1 cellular context compared by ENCODE assay signal in genomic region chr11:68010058-68011041, GRCh38.
TF ChIP-seq lines count a peak whose summit lies in the region.

A gene with protein sequence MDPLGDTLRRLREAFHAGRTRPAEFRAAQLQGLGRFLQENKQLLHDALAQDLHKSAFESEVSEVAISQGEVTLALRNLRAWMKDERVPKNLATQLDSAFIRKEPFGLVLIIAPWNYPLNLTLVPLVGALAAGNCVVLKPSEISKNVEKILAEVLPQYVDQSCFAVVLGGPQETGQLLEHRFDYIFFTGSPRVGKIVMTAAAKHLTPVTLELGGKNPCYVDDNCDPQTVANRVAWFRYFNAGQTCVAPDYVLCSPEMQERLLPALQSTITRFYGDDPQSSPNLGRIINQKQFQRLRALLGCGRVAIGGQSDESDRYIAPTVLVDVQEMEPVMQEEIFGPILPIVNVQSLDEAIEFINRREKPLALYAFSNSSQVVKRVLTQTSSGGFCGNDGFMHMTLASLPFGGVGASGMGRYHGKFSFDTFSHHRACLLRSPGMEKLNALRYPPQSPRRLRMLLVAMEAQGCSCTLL (plus strand): TSS chr11:68010327. CDS start chr11:68015298, 4,971 bp downstream.

TF ChIP-seq in HepG2, 621 proteins besides CTCF, POLR2A, EP300 and RAD21 (continued from another document and continues in another):
- TF ChIP-seq, protein P1, sequence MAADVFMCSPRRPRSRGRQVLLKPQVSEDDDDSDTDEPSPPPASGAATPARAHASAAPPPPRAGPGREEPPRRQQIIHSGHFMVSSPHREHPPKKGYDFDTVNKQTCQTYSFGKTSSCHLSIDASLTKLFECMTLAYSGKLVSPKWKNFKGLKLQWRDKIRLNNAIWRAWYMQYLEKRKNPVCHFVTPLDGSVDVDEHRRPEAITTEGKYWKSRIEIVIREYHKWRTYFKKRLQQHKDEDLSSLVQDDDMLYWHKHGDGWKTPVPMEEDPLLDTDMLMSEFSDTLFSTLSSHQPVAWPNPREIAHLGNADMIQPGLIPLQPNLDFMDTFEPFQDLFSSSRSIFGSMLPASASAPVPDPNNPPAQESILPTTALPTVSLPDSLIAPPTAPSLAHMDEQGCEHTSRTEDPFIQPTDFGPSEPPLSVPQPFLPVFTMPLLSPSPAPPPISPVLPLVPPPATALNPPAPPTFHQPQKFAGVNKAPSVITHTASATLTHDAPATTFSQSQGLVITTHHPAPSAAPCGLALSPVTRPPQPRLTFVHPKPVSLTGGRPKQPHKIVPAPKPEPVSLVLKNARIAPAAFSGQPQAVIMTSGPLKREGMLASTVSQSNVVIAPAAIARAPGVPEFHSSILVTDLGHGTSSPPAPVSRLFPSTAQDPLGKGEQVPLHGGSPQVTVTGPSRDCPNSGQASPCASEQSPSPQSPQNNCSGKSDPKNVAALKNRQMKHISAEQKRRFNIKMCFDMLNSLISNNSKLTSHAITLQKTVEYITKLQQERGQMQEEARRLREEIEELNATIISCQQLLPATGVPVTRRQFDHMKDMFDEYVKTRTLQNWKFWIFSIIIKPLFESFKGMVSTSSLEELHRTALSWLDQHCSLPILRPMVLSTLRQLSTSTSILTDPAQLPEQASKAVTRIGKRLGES (CRISPR knock-in tag; IDR thresholded peaks at IDR 0.05; ENCODE audit: borderline replicate concordance), result no peak
- TF ChIP-seq ZNF329 (CRISPR knock-in tag; IDR thresholded peaks at IDR 0.05; ENCODE audit: low read depth), result no peak
- peak; percentile 84; the same call in 1 of the 2 replicates for TF ChIP-seq FOXC1 (CRISPR knock-in tag; IDR thresholded peaks at IDR 0.05; ENCODE audit: borderline replicate concordance)
- TF ChIP-seq ZNF563 (CRISPR knock-in tag; IDR thresholded peaks at IDR 0.05), result peak; percentile 85
- no peak for TF ChIP-seq NBN (conservative IDR thresholded peaks at IDR 0.05)
- TF ChIP-seq POGK (CRISPR knock-in tag; conservative IDR thresholded peaks at IDR 0.05), result peak; percentile 68; the same call in 1 of the 2 replicates
- no peak for TF ChIP-seq ZNF124 (CRISPR knock-in tag; IDR thresholded peaks at IDR 0.05)
- no peak for TF ChIP-seq ZFP1 (CRISPR knock-in tag; IDR thresholded peaks at IDR 0.05)
- TF ChIP-seq, protein P2, sequence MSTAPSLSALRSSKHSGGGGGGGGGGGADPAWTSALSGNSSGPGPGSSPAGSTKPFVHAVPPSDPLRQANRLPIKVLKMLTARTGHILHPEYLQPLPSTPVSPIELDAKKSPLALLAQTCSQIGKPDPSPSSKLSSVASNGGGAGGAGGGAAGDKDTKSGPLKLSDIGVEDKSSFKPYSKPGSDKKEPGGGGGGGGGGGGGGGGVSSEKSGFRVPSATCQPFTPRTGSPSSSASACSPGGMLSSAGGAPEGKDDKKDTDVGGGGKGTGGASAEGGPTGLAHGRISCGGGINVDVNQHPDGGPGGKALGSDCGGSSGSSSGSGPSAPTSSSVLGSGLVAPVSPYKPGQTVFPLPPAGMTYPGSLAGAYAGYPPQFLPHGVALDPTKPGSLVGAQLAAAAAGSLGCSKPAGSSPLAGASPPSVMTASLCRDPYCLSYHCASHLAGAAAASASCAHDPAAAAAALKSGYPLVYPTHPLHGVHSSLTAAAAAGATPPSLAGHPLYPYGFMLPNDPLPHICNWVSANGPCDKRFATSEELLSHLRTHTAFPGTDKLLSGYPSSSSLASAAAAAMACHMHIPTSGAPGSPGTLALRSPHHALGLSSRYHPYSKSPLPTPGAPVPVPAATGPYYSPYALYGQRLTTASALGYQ (CRISPR knock-in tag; IDR thresholded peaks at IDR 0.05), result no peak
- TF ChIP-seq SP4 (CRISPR knock-in tag; IDR thresholded peaks at IDR 0.05), result peak; percentile 65
- TF ChIP-seq SP2 (CRISPR knock-in tag; IDR thresholded peaks at IDR 0.05), result no peak
- no peak for TF ChIP-seq ZFP36 (IDR thresholded peaks at IDR 0.05; ENCODE audit: borderline replicate concordance, low read depth, low read length, partially characterized antibody)
- TF ChIP-seq ZNF670 (CRISPR knock-in tag; IDR thresholded peaks at IDR 0.05; ENCODE audit: borderline replicate concordance), result no peak
- no peak for TF ChIP-seq FOXK1 (CRISPR knock-in tag; IDR thresholded peaks at IDR 0.05; ENCODE audit: borderline replicate concordance, low read depth)
- TF ChIP-seq ZNF878 (CRISPR knock-in tag; IDR thresholded peaks at IDR 0.05), result peak; percentile 51; the same call in 1 of the 2 replicates
- TF ChIP-seq ZMYM3 (CRISPR knock-in tag; IDR thresholded peaks at IDR 0.05), result peak; percentile 15; the same call in 1 of the 2 replicates
- TF ChIP-seq CCDC6 (CRISPR knock-in tag; IDR thresholded peaks at IDR 0.05), result peak; percentile 73; the same call in 1 of the 2 replicates
- TF ChIP-seq, protein P3, sequence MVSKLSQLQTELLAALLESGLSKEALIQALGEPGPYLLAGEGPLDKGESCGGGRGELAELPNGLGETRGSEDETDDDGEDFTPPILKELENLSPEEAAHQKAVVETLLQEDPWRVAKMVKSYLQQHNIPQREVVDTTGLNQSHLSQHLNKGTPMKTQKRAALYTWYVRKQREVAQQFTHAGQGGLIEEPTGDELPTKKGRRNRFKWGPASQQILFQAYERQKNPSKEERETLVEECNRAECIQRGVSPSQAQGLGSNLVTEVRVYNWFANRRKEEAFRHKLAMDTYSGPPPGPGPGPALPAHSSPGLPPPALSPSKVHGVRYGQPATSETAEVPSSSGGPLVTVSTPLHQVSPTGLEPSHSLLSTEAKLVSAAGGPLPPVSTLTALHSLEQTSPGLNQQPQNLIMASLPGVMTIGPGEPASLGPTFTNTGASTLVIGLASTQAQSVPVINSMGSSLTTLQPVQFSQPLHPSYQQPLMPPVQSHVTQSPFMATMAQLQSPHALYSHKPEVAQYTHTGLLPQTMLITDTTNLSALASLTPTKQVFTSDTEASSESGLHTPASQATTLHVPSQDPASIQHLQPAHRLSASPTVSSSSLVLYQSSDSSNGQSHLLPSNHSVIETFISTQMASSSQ (IDR thresholded peaks at IDR 0.05; ENCODE audit: low read depth), result no peak
- TF ChIP-seq, protein P3 (CRISPR knock-in tag; IDR thresholded peaks at IDR 0.05; ENCODE audit: borderline replicate concordance), result no peak; the same call in 1 of the 2 replicates
- TF ChIP-seq ZNF432 (CRISPR knock-in tag; IDR thresholded peaks at IDR 0.05; ENCODE audit: borderline replicate concordance), result no peak
- no peak for TF ChIP-seq ZKSCAN8 (CRISPR knock-in tag; IDR thresholded peaks at IDR 0.05; ENCODE audit: borderline replicate concordance)
- TF ChIP-seq MYC (CRISPR knock-in tag; IDR thresholded peaks at IDR 0.05; ENCODE audit: borderline replicate concordance), result peak; percentile 52; the same call in 1 of the 2 replicates
- TF ChIP-seq, protein P4, sequence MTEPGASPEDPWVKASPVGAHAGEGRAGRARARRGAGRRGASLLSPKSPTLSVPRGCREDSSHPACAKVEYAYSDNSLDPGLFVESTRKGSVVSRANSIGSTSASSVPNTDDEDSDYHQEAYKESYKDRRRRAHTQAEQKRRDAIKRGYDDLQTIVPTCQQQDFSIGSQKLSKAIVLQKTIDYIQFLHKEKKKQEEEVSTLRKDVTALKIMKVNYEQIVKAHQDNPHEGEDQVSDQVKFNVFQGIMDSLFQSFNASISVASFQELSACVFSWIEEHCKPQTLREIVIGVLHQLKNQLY (CRISPR knock-in tag; IDR thresholded peaks at IDR 0.05), result no peak; the same call in 1 of the 2 replicates
- peak; percentile 78; the same call in 1 of the 2 replicates for TF ChIP-seq ZNF331 (CRISPR knock-in tag; IDR thresholded peaks at IDR 0.05)
- TF ChIP-seq, protein P5, sequence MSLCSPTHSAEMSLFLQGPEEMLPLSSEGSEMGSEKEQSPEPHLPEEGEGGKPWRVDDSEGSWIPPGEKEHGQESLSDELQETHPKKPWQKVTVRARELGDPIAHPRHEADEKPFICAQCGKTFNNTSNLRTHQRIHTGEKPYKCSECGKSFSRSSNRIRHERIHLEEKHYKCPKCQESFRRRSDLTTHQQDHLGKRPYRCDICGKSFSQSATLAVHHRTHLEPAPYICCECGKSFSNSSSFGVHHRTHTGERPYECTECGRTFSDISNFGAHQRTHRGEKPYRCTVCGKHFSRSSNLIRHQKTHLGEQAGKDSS (CRISPR knock-in tag; IDR thresholded peaks at IDR 0.05; ENCODE audit: borderline replicate concordance, low read depth), result no peak
- no peak for TF ChIP-seq POLR2AphosphoS2 (IDR thresholded peaks at IDR 0.05; ENCODE audit: low read depth, low read length)
- TF ChIP-seq NRL (CRISPR knock-in tag; IDR thresholded peaks at IDR 0.05; ENCODE audit: borderline replicate concordance), result peak; percentile 64
- no peak for TF ChIP-seq ATF3 (CRISPR knock-in tag; IDR thresholded peaks at IDR 0.05)
- TF ChIP-seq ZIK1 (CRISPR knock-in tag; IDR thresholded peaks at IDR 0.05; ENCODE audit: borderline replicate concordance, low read depth), result no peak
- no peak for TF ChIP-seq ZFP62 (CRISPR knock-in tag; IDR thresholded peaks at IDR 0.05)
- TF ChIP-seq REL (CRISPR knock-in tag; conservative IDR thresholded peaks at IDR 0.05), result no peak
- TF ChIP-seq, protein P6, sequence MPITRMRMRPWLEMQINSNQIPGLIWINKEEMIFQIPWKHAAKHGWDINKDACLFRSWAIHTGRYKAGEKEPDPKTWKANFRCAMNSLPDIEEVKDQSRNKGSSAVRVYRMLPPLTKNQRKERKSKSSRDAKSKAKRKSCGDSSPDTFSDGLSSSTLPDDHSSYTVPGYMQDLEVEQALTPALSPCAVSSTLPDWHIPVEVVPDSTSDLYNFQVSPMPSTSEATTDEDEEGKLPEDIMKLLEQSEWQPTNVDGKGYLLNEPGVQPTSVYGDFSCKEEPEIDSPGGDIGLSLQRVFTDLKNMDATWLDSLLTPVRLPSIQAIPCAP (CRISPR knock-in tag; IDR thresholded peaks at IDR 0.05; ENCODE audit: low read depth), result no peak
- TF ChIP-seq, protein P7, sequence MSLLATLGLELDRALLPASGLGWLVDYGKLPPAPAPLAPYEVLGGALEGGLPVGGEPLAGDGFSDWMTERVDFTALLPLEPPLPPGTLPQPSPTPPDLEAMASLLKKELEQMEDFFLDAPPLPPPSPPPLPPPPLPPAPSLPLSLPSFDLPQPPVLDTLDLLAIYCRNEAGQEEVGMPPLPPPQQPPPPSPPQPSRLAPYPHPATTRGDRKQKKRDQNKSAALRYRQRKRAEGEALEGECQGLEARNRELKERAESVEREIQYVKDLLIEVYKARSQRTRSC (CRISPR knock-in tag; IDR thresholded peaks at IDR 0.05; ENCODE audit: low read depth), result no peak
- no peak for TF ChIP-seq KMT2B (CRISPR knock-in tag; IDR thresholded peaks at IDR 0.05)
- TF ChIP-seq BHLHE40 (IDR thresholded peaks at IDR 0.05; ENCODE audit: low read length), result no peak; the same call in 1 of the 2 replicates
- 0 out of 2 replicates have a peak, but pooled peaks have one; percentile 54 for TF ChIP-seq IKZF5 (CRISPR knock-in tag; IDR thresholded peaks at IDR 0.05)
- TF ChIP-seq ARID5B (CRISPR knock-in tag; IDR thresholded peaks at IDR 0.05), result no peak; the same call in 1 of the 2 replicates
